In genomic region chr7:9961161-9961922, GRCh38 we compare ENCODE assay signal across 21 cellular contexts.
DNase-seq lines count a peak whose midpoint lies in the region; ATAC-seq, FAIRE-seq and TF ChIP-seq lines count a peak whose summit lies in the region.
"Had no signal": no experiment of that assay in that cellular context is flagged by ENCODE, and none has a peak within 500 bp of the region (broad histone marks: within the 10 kb centered on the region; RNA-seq: fewer than 3 reads in every experiment).

No MANE protein-coding gene starts in this region.

- WGBS in IMR-90 (ENCODE audit: extremely low coverage in 2 of 2, insufficient read length in 1 of 2), 2 experiments = no CpG with 5 or more reads among the region's 5 CpGs

- H3K27ac ChIP-seq in IMR-90 (ENCODE audit: insufficient read depth, low read length) (no peak overlapping the region), muscle layer of colon (ENCODE audit: low read depth, low read length) (peak overlapping the region; percentile 12)
- H3K27ac ChIP-seq: GM23248 had no signal

- H3K4ac ChIP-seq in IMR-90 (ENCODE audit: low read depth, low read length) = no peak overlapping the region

- H3K36me3 ChIP-seq in IMR-90 (ENCODE audit: control insufficient read depth, insufficient read depth, low read length) (no peaks in the 10 kb centered on the region), muscle layer of colon (ENCODE audit: insufficient read depth, low read length) (no peaks in the 10 kb centered on the region)
- H3K36me3 ChIP-seq: BE2C had no signal

- dilution Hi-C loops in IMR-90 (cut with HindIII; ENCODE audit: low sequenced_read_pairs, unreplicated experiment) = no loop called here

- ATAC-seq in IMR-90 (ENCODE audit: low read depth) = no peak
- peak; percentile 84; the same call in 1 of the 2 replicates for ATAC-seq in WTC11
- no peak for ATAC-seq in HG03135 (IDR thresholded peaks at IDR 0.05; ENCODE audit: unreplicated experiment)
- ATAC-seq in HG03432 (IDR thresholded peaks at IDR 0.05; ENCODE audit: unreplicated experiment) = no peak
- ATAC-seq: K562 had no signal

- no peak overlapping the region for H4K91ac ChIP-seq in IMR-90 (ENCODE audit: insufficient read depth, low read depth, low read length)

- no peaks in the 10 kb centered on the region for H3K9me1 ChIP-seq in IMR-90 (ENCODE audit: insufficient read depth, low read length)

- no peaks in the 10 kb centered on the region for H4K20me1 ChIP-seq in IMR-90 (ENCODE audit: insufficient read depth, low read length)

- H3K4me1 Mint-ChIP-seq in WTC11 = peaks cover 30% of the 10 kb centered on the region
- H3K4me1 Mint-ChIP-seq: CD4-positive, CD25-positive, alpha-beta regulatory T cell had no signal

- no peak overlapping the region for H2BK5ac ChIP-seq in IMR-90 (ENCODE audit: low read depth, low read length, poor library complexity, severe bottlenecking)

- H3K9me3 ChIP-seq in IMR-90 (ENCODE audit: control insufficient read depth, insufficient read depth, low read length) (peaks cover 12% of the 10 kb centered on the region), muscle layer of colon (ENCODE audit: low read length) (no peaks in the 10 kb centered on the region)
- H3K9me3 ChIP-seq: BE2C, Caco-2 had no signal

- no peaks in the 10 kb centered on the region for H3K79me1 ChIP-seq in IMR-90 (ENCODE audit: low read depth in 1 of 2, low read length in 2 of 2)

- no peak overlapping the region for H2AFZ ChIP-seq in IMR-90 (replicated peaks; ENCODE audit: low read length, poor library complexity)
- H2AFZ ChIP-seq: GM23248 had no signal

- H3K14ac ChIP-seq in IMR-90 (replicated peaks; ENCODE audit: low read depth, low read length) = no peak overlapping the region

- H3K4me1 ChIP-seq in IMR-90 (ENCODE audit: control insufficient read depth, insufficient read depth, low read length) (no peaks in the 10 kb centered on the region), muscle layer of colon (ENCODE audit: insufficient read depth, low read length) (peaks cover 19% of the 10 kb centered on the region)
- H3K4me1 ChIP-seq: BE2C, Caco-2 had no signal

- in situ Hi-C loops in IMR-90 (cut with MboI; ENCODE audit: low sequenced_read_pairs) = no loop called here

- no peak overlapping the region for H3K9ac ChIP-seq in IMR-90 (ENCODE audit: low read depth, low read length)
- no peak overlapping the region for H3K9ac ChIP-seq in muscle layer of colon (ENCODE audit: low read length)
- H3K9ac ChIP-seq: GM23248 had no signal

- no peak overlapping the region for H2BK15ac ChIP-seq in IMR-90 (ENCODE audit: low read depth, low read length)

- H3K4me3 Mint-ChIP-seq in WTC11 = no peak overlapping the region
- H3K4me3 Mint-ChIP-seq: CD4-positive, CD25-positive, alpha-beta regulatory T cell; H9 had no signal

- no peaks in the 10 kb centered on the region for H3K27me3 Mint-ChIP-seq in WTC11 (ENCODE audit: low read depth)
- H3K27me3 Mint-ChIP-seq: CD4-positive, CD25-positive, alpha-beta regulatory T cell had no signal

- no peak overlapping the region for H2BK120ac ChIP-seq in IMR-90 (ENCODE audit: low read depth, low read length)

- no peak overlapping the region for H3K23ac ChIP-seq in IMR-90 (ENCODE audit: low read depth, low read length)

- peak; percentile 41 for FAIRE-seq in H54 (lab: Jason Lieb, UNC)
- FAIRE-seq: A204.1, D721Med, G401.6, GM12891, GM19239, K562 had no signal

- no peaks in the 10 kb centered on the region for H3K36me3 Mint-ChIP-seq in WTC11
- H3K36me3 Mint-ChIP-seq: CD4-positive, CD25-positive, alpha-beta regulatory T cell had no signal

- H4K8ac ChIP-seq in IMR-90 (ENCODE audit: low read depth in 2 of 2, low read length in 2 of 2) = no peak overlapping the region

- TF ChIP-seq RAD21 in IMR-90 (IDR thresholded peaks at IDR 0.05; ENCODE audit: low read length) = no peak

- intact Hi-C loops in IMR-90 (cut with micrococcal nuclease) (no loop called here), cardiac septum (cut with DNase I) (no loop called here)

- H2BK20ac ChIP-seq in IMR-90 (ENCODE audit: low read depth, low read length) = no peak overlapping the region

- TF ChIP-seq CTCF in IMR-90 (conservative IDR thresholded peaks at IDR 0.05; ENCODE audit: low read depth, low read length) = no peak
- TF ChIP-seq CTCF in WTC11 (IDR thresholded peaks at IDR 0.05) = no peak

- BruUV-seq in IMR-90 (replicated peaks; lab: Mats Ljungman, UMichigan) = no TSS peak

- TF ChIP-seq POLR2A in H54 (IDR thresholded peaks at IDR 0.05; ENCODE audit: low read depth, low read length) = no peak
- TF ChIP-seq POLR2A in IMR-90 (IDR thresholded peaks at IDR 0.05; ENCODE audit: low read depth, low read length) = no peak

- H2AK9ac ChIP-seq in IMR-90 (replicated peaks; ENCODE audit: low read depth, low read length, poor library complexity) = no peak overlapping the region

- no peak overlapping the region for H3K27ac Mint-ChIP-seq in WTC11
- H3K27ac Mint-ChIP-seq: CD4-positive, CD25-positive, alpha-beta regulatory T cell; H9 had no signal

- H3K4me3 ChIP-seq in IMR-90 (ENCODE audit: insufficient read depth, low read depth, low read length) = no peak overlapping the region
- no peak overlapping the region for H3K4me3 ChIP-seq in muscle layer of colon (ENCODE audit: low read depth in 1 of 2, low read length in 2 of 2)
- H3K4me3 ChIP-seq: GM23248, K562 had no signal

- H2AK5ac ChIP-seq in IMR-90 (ENCODE audit: low read depth, low read length) = no peak overlapping the region

- no peak overlapping the region for H3K56ac ChIP-seq in IMR-90 (ENCODE audit: extremely low read depth, insufficient read depth, low read length)

- POLR2A ChIA-PET in IMR-90 (lab: Charles Lee; ENCODE audit: unreplicated experiment) (no interaction called here), WTC11 (lab: Charles Lee) (no interaction called here)

- no peaks in the 10 kb centered on the region for H3K27me3 ChIP-seq in IMR-90 (ENCODE audit: control insufficient read depth, insufficient read depth, low read length)
- H3K27me3 ChIP-seq in muscle layer of colon (ENCODE audit: control insufficient read depth in 1 of 2, insufficient read depth in 2 of 2, low read length in 2 of 2) = no peaks in the 10 kb centered on the region
- H3K27me3 ChIP-seq: BE2C had no signal

- no peak overlapping the region for H4K5ac ChIP-seq in IMR-90 (ENCODE audit: low read depth, low read length)

- CTCF ChIA-PET in IMR-90 (lab: Yijun Ruan, JAX) = no interaction called here
- CTCF ChIA-PET in WTC11 (lab: Charles Lee) = no interaction called here

- no peak overlapping the region for H3K18ac ChIP-seq in IMR-90 (ENCODE audit: low read depth, low read length)

- H3K9me3 Mint-ChIP-seq in WTC11 = no peaks in the 10 kb centered on the region
- H3K9me3 Mint-ChIP-seq: H9 had no signal

- no peak for DNase-seq in H54 (ENCODE audit: insufficient read length, low spot score)
- DNase-seq in IMR-90 = no peak
- DNase-seq in WTC11 (ENCODE audit: low spot score) = no peak
- DNase-seq in cardiac septum (ENCODE audit: low spot score) = no peak
- no peak for DNase-seq in stimulated activated CD4-positive, alpha-beta T cell treated with anti-CD3 and anti-CD28 coated beads, Interleukin-4, amount 100 ng/mL, for 1 hour
- DNase-seq: ACHN; BE2C; C1 segment of cervical spinal cord; Caco-2; CD4-positive, CD25-positive, alpha-beta regulatory T cell; GM23248; H9 had no signal

- no peak overlapping the region for H3K4me2 ChIP-seq in IMR-90 (ENCODE audit: low read depth, low read length)

TF ChIP-seq in IMR-90, 13 proteins besides CTCF, POLR2A, EP300 and RAD21:
- TF ChIP-seq CEBPB (IDR thresholded peaks at IDR 0.05; ENCODE audit: low read depth, low read length) (peak; percentile 66), NFE2L2 (IDR thresholded peaks at IDR 0.05; ENCODE audit: low read depth, low read length) (no peak)
TF ChIP-seq in IMR-90: peak in this region for 1.

TF ChIP-seq in WTC11, 78 proteins besides CTCF, POLR2A, EP300 and RAD21 (continues in another document):
- no peak for TF ChIP-seq ZNF281 (CRISPR knock-in tag; IDR thresholded peaks at IDR 0.05)
- no peak for TF ChIP-seq ZNF317 (CRISPR knock-in tag; IDR thresholded peaks at IDR 0.05; ENCODE audit: borderline replicate concordance, low read depth)
- TF ChIP-seq PRRX2 (CRISPR knock-in tag; IDR thresholded peaks at IDR 0.05) = no peak
- TF ChIP-seq FOXP4 (CRISPR knock-in tag; IDR thresholded peaks at IDR 0.05) = no peak
- TF ChIP-seq NR2C2 (CRISPR knock-in tag; IDR thresholded peaks at IDR 0.05) = no peak
